16 cellular contexts compared by ENCODE assay signal in genomic region chr16:13780841-13781553, GRCh38.
"Had no signal": no experiment of that assay in that cellular context is flagged by ENCODE, and none has a peak within 500 bp of the region (broad histone marks: within the 10 kb centered on the region; RNA-seq: fewer than 3 reads in every experiment).

No MANE protein-coding gene starts in this region.

- DNase-seq: activated CD4-positive, alpha-beta T cell treated with anti-CD3 and anti-CD28 coated beads for 48 hours; activated CD8-positive, alpha-beta memory T cell treated with anti-CD3 and anti-CD28 coated beads for 24 hours; activated naive CD4-positive, alpha-beta T cell treated with Interleukin-2 at 50 U/mL for 16 hours; activated naive CD8-positive, alpha-beta T cell treated with anti-CD3 and anti-CD28 coated beads, Interleukin-2, amount 50 U/mL, for 24 hours; lower lobe of right lung; naive thymus-derived CD8-positive, alpha-beta T cell; stimulated activated CD4-positive, alpha-beta T cell treated with anti-CD3 and anti-CD28 coated beads, Interleukin-4, amount 100 ng/mL, for 1 hour; stimulated activated CD8-positive, alpha-beta memory T cell treated with anti-CD3 and anti-CD28 coated beads, Interleukin-4, amount 100 ng/mL, for 48 hours; stimulated activated naive CD8-positive, alpha-beta T cell treated with anti-CD3 and anti-CD28 coated beads, Interleukin-15, Interleukin-2, amounts not matched to agents 100 U/mL and 50 U/mL, for 24 hours; T-helper 1 cell; upper lobe of right lung had no signal

- H3K27me3 ChIP-seq: ascending aorta, cardiac muscle cell, heart right ventricle, upper lobe of right lung had no signal

- H3K27me3 Mint-ChIP-seq: progenitor cell of endocrine pancreas had no signal

- H3K9me3 ChIP-seq: lower lobe of right lung, upper lobe of right lung had no signal

- H3K27ac Mint-ChIP-seq: activated naive CD8-positive, alpha-beta T cell treated with anti-CD3 and anti-CD28 coated beads, Interleukin-2, amount 50 U/mL, for 24 hours; naive thymus-derived CD8-positive, alpha-beta T cell; progenitor cell of endocrine pancreas had no signal

- ATAC-seq: activated naive CD8-positive, alpha-beta T cell treated with anti-CD3 and anti-CD28 coated beads, Interleukin-2, amount 50 U/mL, for 24 hours; lower lobe of right lung; naive thymus-derived CD8-positive, alpha-beta T cell; stimulated activated naive CD8-positive, alpha-beta T cell treated with anti-CD3 and anti-CD28 coated beads, Interleukin-15, Interleukin-2, amounts not matched to agents 100 U/mL and 50 U/mL, for 24 hours; upper lobe of right lung had no signal

- H3K4me1 Mint-ChIP-seq: activated naive CD8-positive, alpha-beta T cell treated with anti-CD3 and anti-CD28 coated beads, Interleukin-2, amount 50 U/mL, for 24 hours; naive thymus-derived CD8-positive, alpha-beta T cell had no signal

- H3K4me3 ChIP-seq: ascending aorta, cardiac muscle cell, heart right ventricle, lower lobe of right lung, upper lobe of right lung had no signal

- H3K4me3 Mint-ChIP-seq: activated naive CD8-positive, alpha-beta T cell treated with anti-CD3 and anti-CD28 coated beads, Interleukin-2, amount 50 U/mL, for 24 hours; naive thymus-derived CD8-positive, alpha-beta T cell had no signal

- H3K27ac ChIP-seq: ascending aorta, cardiac muscle cell, lower lobe of right lung, upper lobe of right lung, VCaP had no signal

- H3K36me3 ChIP-seq: ascending aorta, cardiac muscle cell, heart right ventricle, lower lobe of right lung, upper lobe of right lung had no signal
